ENCODE assay signal across 8 cellular contexts in genomic region chr11:77449060-77449521, GRCh38. TPM values are rescaled to one million over a fixed set of nuclear protein-coding genes. Genes with fewer than 3 reads are reported as not detected.
DNase-seq lines count a peak whose midpoint lies in the region; ATAC-seq, FAIRE-seq and TF ChIP-seq lines count a peak whose summit lies in the region.

No MANE protein-coding gene starts in this region.

- no peak for DNase-seq in activated naive CD4-positive, alpha-beta T cell treated with anti-CD3 and anti-CD28 coated beads for 36 hours
- no peak for DNase-seq in activated naive CD4-positive, alpha-beta T cell treated with Interleukin-2 at 50 U/mL for 16 hours
- peak; percentile 96 for DNase-seq in SKM-1 treated with dmso at 0.1 percent for 144 hours (lab: John Stamatoyannopoulos, UW; ENCODE audit: unreplicated experiment)
- peak; percentile 66 for DNase-seq in superior temporal gyrus (ENCODE audit: extremely low spot score)
- no peak for DNase-seq in D721Med (ENCODE audit: insufficient read length, low spot score)
- no peak for DNase-seq in AG08396 (ENCODE audit: low spot score)
- no peak for DNase-seq in activated effector memory CD4-positive, alpha-beta T cell treated with Interleukin-2 at 50 U/mL for 16 hours

- H3K27ac Mint-ChIP-seq in activated naive CD4-positive, alpha-beta T cell treated with anti-CD3 and anti-CD28 coated beads for 36 hours: peak overlapping the region; percentile 7

- TF ChIP-seq CTCF in D721Med (IDR thresholded peaks at IDR 0.05; ENCODE audit: insufficient read depth, missing control alignments): no peak

- no peak overlapping the region for H3K4me3 Mint-ChIP-seq in activated naive CD4-positive, alpha-beta T cell treated with anti-CD3 and anti-CD28 coated beads for 36 hours

- H3K36me3 Mint-ChIP-seq in activated naive CD4-positive, alpha-beta T cell treated with anti-CD3 and anti-CD28 coated beads for 36 hours (ENCODE audit: low read depth): no peaks in the 10 kb centered on the region

- H3K27me3 Mint-ChIP-seq in activated naive CD4-positive, alpha-beta T cell treated with anti-CD3 and anti-CD28 coated beads for 36 hours (ENCODE audit: low read depth): no peaks in the 10 kb centered on the region

- FAIRE-seq in D721Med (lab: Jason Lieb, UNC): no peak

- CTCF ChIA-PET in activated naive CD4-positive, alpha-beta T cell treated with anti-CD3 and anti-CD28 coated beads for 36 hours (lab: Charles Lee): no interaction called here

- ATAC-seq in HG02938 (IDR thresholded peaks at IDR 0.05; ENCODE audit: unreplicated experiment): peak; percentile 47

- no peaks in the 10 kb centered on the region for H3K9me3 Mint-ChIP-seq in activated naive CD4-positive, alpha-beta T cell treated with anti-CD3 and anti-CD28 coated beads for 36 hours

- peaks cover 31% of the 10 kb centered on the region for H3K4me1 Mint-ChIP-seq in activated naive CD4-positive, alpha-beta T cell treated with anti-CD3 and anti-CD28 coated beads for 36 hours (ENCODE audit: low read depth)

- intact Hi-C loops in activated naive CD4-positive, alpha-beta T cell treated with anti-CD3 and anti-CD28 coated beads for 36 hours (cut with micrococcal nuclease): loop anchor here (2.0 kb wide), 1 partner anchor 38 kb away; no protein-coding TSS in a partner anchor

RNA-seq across cellular contexts. Expression of gene PAK1, which starts 24.8 kb away (rescaled TPM):
- total RNA-seq in activated naive CD4-positive, alpha-beta T cell treated with anti-CD3 and anti-CD28 coated beads for 36 hours: 10 to 100 TPM; 45.8 to 49.5 TPM

Comparison
In these comparisons a context has a peak if more than half of its experiments do, and no peak if none do; other contexts are left out.
1. DNase-seq: peak in SKM-1 treated with dmso at 0.1 percent for 144 hours (single experiment) and superior temporal gyrus (single experiment); none in activated naive CD4-positive, alpha-beta T cell treated with anti-CD3 and anti-CD28 coated beads for 36 hours (single experiment), activated naive CD4-positive, alpha-beta T cell treated with Interleukin-2 at 50 U/mL for 16 hours (single experiment), D721Med (single experiment), AG08396 (single experiment) and activated effector memory CD4-positive, alpha-beta T cell treated with Interleukin-2 at 50 U/mL for 16 hours (single experiment).